Comparison of ENCODE assay signal across 8 cellular contexts in the genomic region with DNA sequence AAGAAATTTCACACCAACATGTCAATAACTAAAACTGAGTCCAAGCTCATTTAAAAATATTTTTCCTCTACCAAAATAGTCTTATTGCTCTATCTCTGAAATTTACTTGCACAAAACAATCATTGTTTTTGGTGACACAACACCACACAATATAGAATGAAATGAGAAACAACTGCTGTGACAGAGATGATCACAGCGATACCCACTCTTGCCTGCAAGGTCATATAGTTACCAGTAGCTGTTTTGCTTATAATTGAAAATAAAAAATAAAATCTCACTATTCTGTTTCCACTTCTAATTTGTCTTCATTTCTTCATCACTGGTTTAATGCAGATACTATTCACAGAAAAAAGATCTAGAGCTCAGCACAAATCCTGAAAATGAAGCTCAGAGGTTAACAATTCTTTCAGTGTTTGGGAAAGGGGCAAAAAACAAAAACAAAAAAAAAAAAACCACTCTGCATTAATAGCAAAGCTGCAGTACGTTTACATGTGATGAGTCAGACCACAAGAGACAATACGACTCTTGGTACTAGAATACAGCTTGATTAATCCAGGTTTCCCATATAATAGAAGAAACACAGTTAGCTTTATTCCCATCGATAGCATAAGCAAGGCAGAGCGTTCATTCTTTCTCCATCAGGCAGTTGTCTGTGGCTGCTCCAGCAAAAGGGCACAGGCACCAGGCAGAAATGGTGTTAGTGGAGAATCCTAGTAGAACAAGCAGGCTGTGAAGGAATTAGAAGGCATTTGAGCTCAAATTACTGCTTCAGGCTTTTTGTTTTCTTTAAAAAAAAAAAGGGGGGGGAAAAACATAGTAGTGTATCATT. TPM values are rescaled to one million over a fixed set of nuclear protein-coding genes. Genes with fewer than 3 reads are reported as not detected.
A peak's percentile ranks its signal among the peaks of the same experiment; 100 is the strongest.
DNase-seq lines count a peak whose midpoint lies in the region; ATAC-seq and TF ChIP-seq lines count a peak whose summit lies in the region.

No MANE protein-coding gene starts in this region.

- H3K18ac ChIP-seq in neuronal stem cell (ENCODE audit: low read length), result no peak overlapping the region

- H3K4me1 ChIP-seq in neuronal stem cell (ENCODE audit: control insufficient read depth in 2 of 2, insufficient read depth in 1 of 2, low read depth in 1 of 2, low read length in 2 of 2), result peaks cover 0 to 17% of the 10 kb centered on the region in 2 donors

- TF ChIP-seq CTCF in GM12875 (IDR thresholded peaks at IDR 0.05; ENCODE audit: borderline replicate concordance, insufficient read depth, low read depth, low read length), result no peak
- no peak for TF ChIP-seq CTCF in LNCaP clone FGC (IDR thresholded peaks at IDR 0.05; ENCODE audit: control insufficient read depth, extremely low read depth, insufficient read depth)
- TF ChIP-seq CTCF in fibroblast of villous mesenchyme (IDR thresholded peaks at IDR 0.05; ENCODE audit: insufficient read depth, low read depth, low read length), result no peak

- peaks cover 34% of the 10 kb centered on the region for H3K4me1 Mint-ChIP-seq in activated T-helper 17 cell treated with anti-CD3 and anti-CD28 coated beads, Interleukin-2, amount 50 U/mL, for 72 hours

- H2BK12ac ChIP-seq in neuronal stem cell (ENCODE audit: low read length), result no peak overlapping the region

- H2AK5ac ChIP-seq in neuronal stem cell (ENCODE audit: low read depth, low read length), result no peak overlapping the region

- no peak overlapping the region for H4K91ac ChIP-seq in neuronal stem cell (ENCODE audit: low read depth, low read length, poor library complexity)

- H3K27ac Mint-ChIP-seq in activated T-helper 17 cell treated with anti-CD3 and anti-CD28 coated beads, Interleukin-2, amount 50 U/mL, for 72 hours, result peak overlapping the region; percentile 96

- H3K27ac ChIP-seq in neuronal stem cell (replicated peaks; ENCODE audit: low read length), result peak overlapping the region; percentile 84

- H3K79me1 ChIP-seq in neuronal stem cell (ENCODE audit: low read depth, low read length), result no peaks in the 10 kb centered on the region

- H2BK15ac ChIP-seq in neuronal stem cell (ENCODE audit: low read length), result no peak overlapping the region

- H3K27me3 Mint-ChIP-seq in activated T-helper 17 cell treated with anti-CD3 and anti-CD28 coated beads, Interleukin-2, amount 50 U/mL, for 72 hours, result no peaks in the 10 kb centered on the region

- no peak overlapping the region for H2BK5ac ChIP-seq in neuronal stem cell (ENCODE audit: low read length)

- peaks cover 52% of the 10 kb centered on the region for H3K36me3 Mint-ChIP-seq in activated T-helper 17 cell treated with anti-CD3 and anti-CD28 coated beads, Interleukin-2, amount 50 U/mL, for 72 hours (ENCODE audit: low read depth)

- H3K9ac ChIP-seq in neuronal stem cell (ENCODE audit: low read depth, low read length, poor library complexity), result no peak overlapping the region

- H3K27me3 ChIP-seq in neuronal stem cell (ENCODE audit: control insufficient read depth in 3 of 3, insufficient read depth in 3 of 3, low read depth in 1 of 3, low read length in 3 of 3), result no peaks in the 10 kb centered on the region

- ATAC-seq in activated T-helper 17 cell treated with anti-CD3 and anti-CD28 coated beads, Interleukin-2, amount 50 U/mL, for 72 hours (replicated peaks), result peak; percentile 41
- ATAC-seq in HG03108 (IDR thresholded peaks at IDR 0.05; ENCODE audit: unreplicated experiment), result no peak

- no peaks in the 10 kb centered on the region for H3K9me3 Mint-ChIP-seq in activated T-helper 17 cell treated with anti-CD3 and anti-CD28 coated beads, Interleukin-2, amount 50 U/mL, for 72 hours

- no peak overlapping the region for H4K8ac ChIP-seq in neuronal stem cell (ENCODE audit: low read depth, low read length)

- H3K4me2 ChIP-seq in neuronal stem cell (ENCODE audit: insufficient read depth, low read length, poor library complexity, severe bottlenecking), result peak overlapping the region; percentile 22

- no peak overlapping the region for H2BK120ac ChIP-seq in neuronal stem cell (ENCODE audit: low read depth, low read length)

- no peak for DNase-seq in LNCaP clone FGC (ENCODE audit: low read depth)
- DNase-seq in fibroblast of villous mesenchyme (ENCODE audit: low read depth), result peak; percentile 69
- DNase-seq in neuronal stem cell (ENCODE audit: low spot score), result peak; percentile 41
- DNase-seq in D341Med (ENCODE audit: low spot score), result no peak
- no peak for DNase-seq in activated CD8-positive, alpha-beta memory T cell treated with anti-CD3 and anti-CD28 coated beads for 24 hours

- peak overlapping the region; percentile 76 for H2AFZ ChIP-seq in neuronal stem cell (ENCODE audit: low read length)

- no CpG with 5 or more reads among the region's 5 CpGs for WGBS in neuronal stem cell (ENCODE audit: extremely low coverage in 2 of 2, insufficient read length in 2 of 2, insufficient replicate concordance in 1 of 2), 2 donors

- H3K36me3 ChIP-seq in neuronal stem cell (replicated peaks in 1 of 2; ENCODE audit: control insufficient read depth in 2 of 2, insufficient read depth in 2 of 2, low read length in 2 of 2), result peaks cover 0 to 17% of the 10 kb centered on the region in 2 donors

- H3K4me3 Mint-ChIP-seq in activated T-helper 17 cell treated with anti-CD3 and anti-CD28 coated beads, Interleukin-2, amount 50 U/mL, for 72 hours, result peak overlapping the region; percentile 82

- no peak overlapping the region for H3K23ac ChIP-seq in neuronal stem cell (ENCODE audit: low read depth, low read length, poor library complexity)

- H3K9me3 ChIP-seq in neuronal stem cell (replicated peaks in 1 of 2; ENCODE audit: control insufficient read depth in 2 of 2, insufficient read depth in 1 of 2, low read depth in 1 of 2, low read length in 2 of 2), result no peaks in the 10 kb centered on the region

- H3K14ac ChIP-seq in neuronal stem cell (ENCODE audit: low read length), result no peak overlapping the region

- no peak overlapping the region for H3K4ac ChIP-seq in neuronal stem cell (ENCODE audit: low read length)

- H3K4me3 ChIP-seq in GM12875 (ENCODE audit: low read depth, low read length), result peak overlapping the region; percentile 17
- H3K4me3 ChIP-seq in LNCaP clone FGC (ENCODE audit: low read depth, low read length), result peak overlapping the region; percentile 47
- peak overlapping the region; percentile 70 for H3K4me3 ChIP-seq in fibroblast of villous mesenchyme (ENCODE audit: low read depth, low read length)
- H3K4me3 ChIP-seq in neuronal stem cell (ENCODE audit: low read length in 2 of 2), result peak overlapping the region in 1 of 2 donors; percentile 34

RNA-seq across cellular contexts. Expression of a gene that starts 0.8 kb away (rescaled TPM):
- total RNA-seq in activated T-helper 17 cell treated with anti-CD3 and anti-CD28 coated beads, Interleukin-2, amount 50 U/mL, for 72 hours, result 10 to 100 TPM; 54.5 to 69.3 TPM
- total RNA-seq in fibroblast of villous mesenchyme, result 248 and 372 TPM in 2 replicates
- 11.7 TPM for polyA plus RNA-seq in neuronal stem cell (2013, experiment 1 of 2)
- polyA plus RNA-seq in neuronal stem cell (2013, experiment 2 of 2), result 11.4 TPM

Comparison
In these comparisons a context has a peak if more than half of its experiments do, and no peak if none do; other contexts are left out.
1. DNase-seq: peak in fibroblast of villous mesenchyme (single experiment) and neuronal stem cell (single experiment); none in LNCaP clone FGC (single experiment), D341Med (single experiment) and activated CD8-positive, alpha-beta memory T cell treated with anti-CD3 and anti-CD28 coated beads for 24 hours (single experiment).